Comparison of ENCODE assay signal across 38 cellular contexts in the genomic region with DNA sequence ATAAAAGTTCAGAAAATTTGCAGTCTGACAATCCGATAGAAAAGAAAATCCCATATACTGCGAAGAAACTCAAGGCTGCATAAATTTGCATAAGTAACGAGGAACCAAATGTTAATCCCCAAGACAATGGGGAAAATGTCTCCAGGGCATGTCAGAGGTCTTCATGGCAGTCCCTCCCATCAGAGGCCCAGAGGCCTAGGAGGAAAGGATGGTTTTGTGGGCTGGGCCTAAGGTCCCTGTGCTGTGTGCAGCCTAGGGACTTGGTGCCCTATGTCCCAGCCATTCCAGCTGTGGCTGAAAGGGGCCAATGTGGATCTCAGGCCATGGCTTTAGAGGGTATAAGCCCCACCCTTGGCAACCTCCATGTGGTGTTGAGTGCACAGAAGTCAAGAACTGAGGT. TPM values are rescaled to one million over a fixed set of nuclear protein-coding genes. Genes with fewer than 3 reads are reported as not detected.
"Had no signal": no experiment of that assay in that cellular context is flagged by ENCODE, and none has a peak within 500 bp of the region (broad histone marks: within the 10 kb centered on the region; RNA-seq: fewer than 3 reads in every experiment).

No MANE protein-coding gene starts in this region.

- H3K9me3 ChIP-seq: MG63 had no signal

- H3K36me3 ChIP-seq: MG63 had no signal

- DNase-seq: Kasumi-1, MG63, MM.1S, MV-4-11, NCI-H1048, NCI-H1092, NCI-H1092 treated with DMSO at 0.1 percent for 48 hours, NCI-H1105, NCI-H1105 treated with DMSO at 0.1 percent for 48 hours, NCI-H1417, NCI-H1417 treated with DMSO at 0.1 percent for 48 hours, NCI-H1436, NCI-H1436 treated with DMSO at 0.1 percent for 48 hours, NCI-H146, NCI-H1694, NCI-H1694 treated with DMSO at 0.1 percent for 48 hours, NCI-H187, NCI-H187 treated with DMSO at 0.1 percent for 48 hours, NCI-H1930, NCI-H2029, NCI-H2029 treated with DMSO at 0.1 percent for 48 hours, NCI-H2081, NCI-H2081 treated with DMSO at 0.1 percent for 48 hours, NCI-H2107, NCI-H2171, NCI-H2171 treated with DMSO at 0.1 percent for 48 hours, NCI-H2227 treated with DMSO at 0.1 percent for 48 hours, NCI-H226, NCI-H345, NCI-H446, NCI-H446 treated with DMSO at 0.1 percent for 48 hours, NCI-H510A, NCI-H510A treated with DMSO at 0.1 percent for 48 hours, NCI-H524 had no signal

- H3K4me3 ChIP-seq: MG63 had no signal

RNA-seq across cellular contexts. Expression of gene CCR4, which starts 21.3 kb away (rescaled TPM):
- total RNA-seq: LHCN-M2, M059J, MCF 10A, NCI-H460 had no signal
